In the genomic region with DNA sequence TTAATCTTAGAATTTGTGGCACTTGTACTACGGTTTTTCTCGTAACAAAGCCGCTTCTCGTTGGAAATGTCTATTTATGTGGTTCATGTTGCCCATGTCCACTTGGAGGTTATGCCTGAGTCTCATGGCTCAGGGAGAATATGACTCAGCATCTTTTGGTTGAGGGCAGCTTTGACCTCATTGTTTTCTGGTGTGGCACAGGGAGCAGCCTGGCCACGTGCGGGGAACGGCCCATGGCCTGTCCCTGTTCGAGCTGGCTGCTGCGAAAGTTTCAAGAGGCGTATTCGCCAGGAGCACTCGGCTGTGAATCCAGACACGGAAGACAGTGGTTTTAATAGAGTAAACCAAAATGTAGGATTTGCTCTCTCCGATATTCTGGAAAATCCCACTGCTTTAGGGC, we compare ENCODE assay signal across 22 cellular contexts.
A peak's percentile ranks its signal among the peaks of the same experiment; 100 is the strongest.
DNase-seq lines count a peak whose midpoint lies in the region; ATAC-seq, FAIRE-seq and TF ChIP-seq lines count a peak whose summit lies in the region.
"Had no signal": no experiment of that assay in that cellular context is flagged by ENCODE, and none has a peak within 500 bp of the region (broad histone marks: within the 10 kb centered on the region; RNA-seq: fewer than 3 reads in every experiment).

No MANE protein-coding gene starts in this region.

- no peak overlapping the region for H3K27ac ChIP-seq in HepG2 (ENCODE audit: extremely low read length, insufficient read depth, low read length)
- no peak overlapping the region for H3K27ac ChIP-seq in right lobe of liver
- H3K27ac ChIP-seq: transverse colon had no signal

- in situ Hi-C loops in HepG2 (cut with HindIII; ENCODE audit: extremely low pct_ligation_motif_present, low pct_unique_long_range_greater_than_20kb): no loop called here

- TF ChIP-seq EP300 in HepG2 (IDR thresholded peaks at IDR 0.05; ENCODE audit: low read depth in 2 of 2, low read length in 2 of 2): no peak
- TF ChIP-seq EP300 in HepG2 (CRISPR knock-in tag; IDR thresholded peaks at IDR 0.05; ENCODE audit: borderline replicate concordance): no peak

- ATAC-seq in HepG2: no peak
- no peak for ATAC-seq in right lobe of liver
- peak; percentile 62 for ATAC-seq in esophagus mucosa
- no peak for ATAC-seq in GM21423 (IDR thresholded peaks at IDR 0.05; ENCODE audit: unreplicated experiment)
- no peak for ATAC-seq in GM19467 (IDR thresholded peaks at IDR 0.05; ENCODE audit: unreplicated experiment)
- ATAC-seq: effector memory CD8-positive, alpha-beta T cell; naive thymus-derived CD4-positive, alpha-beta T cell; stimulated activated naive B cell treated with anti-CD40 and anti-IgM and Interleukin-4, amounts not matched to agents 10 μg/mL and 1 μg/mL and 100 μg/mL, for 72 hours had no signal

- H3K27me3 ChIP-seq in HepG2 (ENCODE audit: control insufficient read depth in 1 of 2, insufficient read depth in 2 of 2, low read length in 2 of 2): no peaks in the 10 kb centered on the region
- H3K27me3 ChIP-seq in right lobe of liver: no peaks in the 10 kb centered on the region
- H3K27me3 ChIP-seq: transverse colon had no signal

- intact Hi-C loops in HepG2 (cut with micrococcal nuclease; ENCODE audit: unreplicated experiment): no loop called here
- intact Hi-C loops in right lobe of liver (cut with DNase I): no loop called here

- no peaks in the 10 kb centered on the region for H3K79me2 ChIP-seq in HepG2 (ENCODE audit: insufficient read depth, low read length)

- no peaks in the 10 kb centered on the region for H3K27me3 Mint-ChIP-seq in neural crest cell (ENCODE audit: low read depth)

- no peak for TF ChIP-seq POLR2A in HepG2 (IDR thresholded peaks at IDR 0.05; ENCODE audit: insufficient read depth in 1 of 2, low read depth in 2 of 2, low read length in 2 of 2)
- no peak for TF ChIP-seq POLR2A in right lobe of liver (IDR thresholded peaks at IDR 0.05)

- H3K4me1 ChIP-seq in HepG2 (ENCODE audit: insufficient read depth, low read length) (peaks cover 32% of the 10 kb centered on the region), right lobe of liver (no peaks in the 10 kb centered on the region)
- H3K4me1 ChIP-seq: transverse colon had no signal

- no peak overlapping the region for H3K4me2 ChIP-seq in HepG2 (ENCODE audit: low read depth, low read length)

- H3K9me3 ChIP-seq in HepG2 (ENCODE audit: low read length) (no peaks in the 10 kb centered on the region), right lobe of liver (no peaks in the 10 kb centered on the region)
- H3K9me3 ChIP-seq: transverse colon had no signal

- peak overlapping the region; percentile 71 for H3K27ac Mint-ChIP-seq in neural crest cell (ENCODE audit: unreplicated experiment)
- H3K27ac Mint-ChIP-seq: effector memory CD8-positive, alpha-beta T cell; naive thymus-derived CD4-positive, alpha-beta T cell; stimulated activated naive B cell treated with anti-CD40 and anti-IgM and Interleukin-4, amounts not matched to agents 10 μg/mL and 1 μg/mL and 100 μg/mL, for 72 hours; T-helper 2 cell treated with Interferon-gamma antibody and Interleukin-4, amounts not matched to agents 5 μg/mL and 100 μg/mL, for 36 hours had no signal

- 97% methylated on average over 14 of the region's 14 CpGs for WGBS in HepG2 (ENCODE audit: low lambda C conversion rate)
- 85% methylated on average over 13 of the region's 14 CpGs for WGBS in right lobe of liver (ENCODE audit: insufficient coverage, low coverage, low lambda C conversion rate, missing lambda C conversion rate)

- no peak overlapping the region for H3K4me3 Mint-ChIP-seq in neural crest cell
- H3K4me3 Mint-ChIP-seq: effector memory CD8-positive, alpha-beta T cell; naive thymus-derived CD4-positive, alpha-beta T cell; stimulated activated naive B cell treated with anti-CD40 and anti-IgM and Interleukin-4, amounts not matched to agents 10 μg/mL and 1 μg/mL and 100 μg/mL, for 72 hours; T-helper 2 cell treated with Interferon-gamma antibody and Interleukin-4, amounts not matched to agents 5 μg/mL and 100 μg/mL, for 36 hours had no signal

- TF ChIP-seq RAD21 in HepG2 (CRISPR knock-in tag; IDR thresholded peaks at IDR 0.05): no peak

- DNase-seq in HepG2 (ENCODE audit: low spot score): no peak
- DNase-seq in right lobe of liver: no peak
- no peak for DNase-seq in neural crest cell (ENCODE audit: low read depth, low spot score)
- no peak for DNase-seq in EL
- DNase-seq in GM10248 (ENCODE audit: extremely low spot score): no peak
- DNase-seq: activated CD4-positive, alpha-beta T cell treated with anti-CD3 and anti-CD28 coated beads for 1 hour; activated gamma-delta T cell treated with Interleukin-2 at 50 U/mL for 16 hours; amygdala; cerebellar nuclear complex; effector memory CD8-positive, alpha-beta T cell; KG1; naive thymus-derived CD4-positive, alpha-beta T cell; NCI-H1105; NCI-H526 treated with DMSO at 0.1 percent for 48 hours; SIG-M5; stimulated activated CD4-positive, alpha-beta T cell treated with anti-CD3 and anti-CD28 coated beads, Interleukin-12 subunit alpha, Interleukin-12 subunit beta, amount 100 ng/mL, for 4 hours; stimulated activated naive B cell treated with anti-CD40 and anti-IgM and Interleukin-4, amounts not matched to agents 10 μg/mL and 1 μg/mL and 100 μg/mL, for 72 hours had no signal

- POLR2A ChIA-PET in HepG2 (lab: Yijun Ruan, JAX): no interaction called here
- POLR2A ChIA-PET in GM10248 (lab: Yijun Ruan, JAX): no interaction called here

- no TSS peak for BruUV-seq in HepG2 (replicated peaks; lab: Mats Ljungman, UMichigan)

- H3K9me3 Mint-ChIP-seq in neural crest cell: peaks cover 11% of the 10 kb centered on the region
- H3K9me3 Mint-ChIP-seq: effector memory CD8-positive, alpha-beta T cell had no signal

- CTCF ChIA-PET in HepG2 (lab: Yijun Ruan, JAX; ENCODE audit: low intra/inter-chr PET ratio, low total read pairs) (no interaction called here), GM10248 (lab: Yijun Ruan, JAX) (no interaction called here)

- no peak overlapping the region for H3K9ac ChIP-seq in HepG2 (ENCODE audit: insufficient read depth, low read depth, low read length)

- H3K4me1 Mint-ChIP-seq in neural crest cell: peaks cover 18% of the 10 kb centered on the region
- H3K4me1 Mint-ChIP-seq: naive thymus-derived CD4-positive, alpha-beta T cell; stimulated activated naive B cell treated with anti-CD40 and anti-IgM and Interleukin-4, amounts not matched to agents 10 μg/mL and 1 μg/mL and 100 μg/mL, for 72 hours had no signal

- no peaks in the 10 kb centered on the region for H3K36me3 ChIP-seq in HepG2 (replicated peaks in 1 of 2; ENCODE audit: control insufficient read depth in 1 of 2, insufficient read depth in 2 of 2, low read length in 2 of 2)
- H3K36me3 ChIP-seq in right lobe of liver: no peaks in the 10 kb centered on the region
- H3K36me3 ChIP-seq: transverse colon had no signal

- no peak for FAIRE-seq in HepG2 (lab: Jason Lieb, UNC)

- TF ChIP-seq CTCF in HepG2 (CRISPR knock-in tag; IDR thresholded peaks at IDR 0.05) (no peak), right lobe of liver (IDR thresholded peaks at IDR 0.05) (no peak), neural crest cell (conservative IDR thresholded peaks at IDR 0.05) (no peak), GM10248 (IDR thresholded peaks at IDR 0.05; ENCODE audit: control extremely low read depth, extremely low read depth, low read depth, missing control alignments) (no peak)

- no peak overlapping the region for H2AFZ ChIP-seq in HepG2 (ENCODE audit: low read length)

- no peak overlapping the region for H3K4me3 ChIP-seq in HepG2 (replicated peaks in 1 of 3; ENCODE audit: insufficient read depth in 1 of 3, low read depth in 2 of 3, low read length in 3 of 3)
- H3K4me3 ChIP-seq in right lobe of liver: no peak overlapping the region
- H3K4me3 ChIP-seq: transverse colon had no signal

- H3K36me3 Mint-ChIP-seq in neural crest cell (ENCODE audit: low read depth): peaks cover 11% of the 10 kb centered on the region
- H3K36me3 Mint-ChIP-seq: stimulated activated naive B cell treated with anti-CD40 and anti-IgM and Interleukin-4, amounts not matched to agents 10 μg/mL and 1 μg/mL and 100 μg/mL, for 72 hours had no signal

- no peaks in the 10 kb centered on the region for H4K20me1 ChIP-seq in HepG2 (ENCODE audit: insufficient read depth, low read length)

TF ChIP-seq in HepG2, 621 proteins besides CTCF, POLR2A, EP300 and RAD21:
- TF ChIP-seq MAFK (conservative IDR thresholded peaks at IDR 0.05 in 1 of 2, IDR thresholded peaks at IDR 0.05 in 1 of 2; ENCODE audit: low read length in 2 of 2) (peak; percentile 62 to 66), NFE2L2 (IDR thresholded peaks at IDR 0.05; ENCODE audit: low read length) (peak; percentile 81), MAFF (IDR thresholded peaks at IDR 0.05; ENCODE audit: low read depth, low read length) (peak; percentile 45; the same call in 1 of the 2 replicates), ZNF33B (CRISPR knock-in tag; IDR thresholded peaks at IDR 0.05) (no peak), CHD2 (IDR thresholded peaks at IDR 0.05; ENCODE audit: low read depth, low read length) (no peak), ZNF749 (CRISPR knock-in tag; IDR thresholded peaks at IDR 0.05; ENCODE audit: borderline replicate concordance) (no peak)
